Comparison of ENCODE assay signal across 1 cellular context in the genomic region with DNA sequence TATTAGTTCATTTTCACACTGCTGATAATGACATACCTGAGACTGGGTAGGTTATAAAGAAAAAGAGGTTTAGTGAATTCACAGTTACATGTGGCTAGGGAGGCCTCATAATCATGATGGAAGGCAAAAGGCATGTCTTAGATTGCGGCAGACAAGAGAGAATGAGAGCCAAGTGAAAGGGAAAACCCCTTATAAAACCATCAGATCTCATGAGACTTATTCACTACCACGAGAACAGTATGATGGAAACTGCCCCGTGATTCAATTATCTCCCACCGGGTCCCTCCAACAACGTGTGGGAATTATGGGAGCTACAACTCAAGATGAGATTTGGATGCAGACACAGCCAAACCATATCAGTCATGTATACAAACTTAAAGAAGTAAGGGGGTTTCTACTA.
TF ChIP-seq lines count a peak whose summit lies in the region.

No MANE protein-coding gene starts in this region.

TF ChIP-seq in K562, 482 proteins besides CTCF, POLR2A, EP300 and RAD21 (continued from another document):
- TF ChIP-seq, protein P1, sequence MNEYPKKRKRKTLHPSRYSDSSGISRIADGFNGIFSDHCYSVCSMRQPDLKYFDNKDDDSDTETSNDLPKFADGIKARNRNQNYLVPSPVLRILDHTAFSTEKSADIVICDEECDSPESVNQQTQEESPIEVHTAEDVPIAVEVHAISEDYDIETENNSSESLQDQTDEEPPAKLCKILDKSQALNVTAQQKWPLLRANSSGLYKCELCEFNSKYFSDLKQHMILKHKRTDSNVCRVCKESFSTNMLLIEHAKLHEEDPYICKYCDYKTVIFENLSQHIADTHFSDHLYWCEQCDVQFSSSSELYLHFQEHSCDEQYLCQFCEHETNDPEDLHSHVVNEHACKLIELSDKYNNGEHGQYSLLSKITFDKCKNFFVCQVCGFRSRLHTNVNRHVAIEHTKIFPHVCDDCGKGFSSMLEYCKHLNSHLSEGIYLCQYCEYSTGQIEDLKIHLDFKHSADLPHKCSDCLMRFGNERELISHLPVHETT (CRISPR knock-in tag; conservative IDR thresholded peaks at IDR 0.05 in 1 of 2, IDR thresholded peaks at IDR 0.05 in 1 of 2) = no peak
- TF ChIP-seq ZFP1 (CRISPR knock-in tag; IDR thresholded peaks at IDR 0.05) (no peak), HEY1 (CRISPR knock-in tag; IDR thresholded peaks at IDR 0.05; ENCODE audit: borderline replicate concordance) (no peak), ZNF253 (CRISPR knock-in tag; conservative IDR thresholded peaks at IDR 0.05) (no peak), ZNF384 (IDR thresholded peaks at IDR 0.05; ENCODE audit: low read depth, low read length) (no peak), CHD2 (IDR thresholded peaks at IDR 0.05; ENCODE audit: low read depth, low read length) (0 out of 2 replicates have a peak, but pooled peaks have one; percentile 52), ELF1 (tag; IDR thresholded peaks at IDR 0.05) (no peak), ZSCAN29 (IDR thresholded peaks at IDR 0.05) (no peak), PHB (CRISPR knock-in tag; IDR thresholded peaks at IDR 0.05) (no peak), ZNF23 (CRISPR knock-in tag; IDR thresholded peaks at IDR 0.05) (no peak)
- TF ChIP-seq, protein P2, sequence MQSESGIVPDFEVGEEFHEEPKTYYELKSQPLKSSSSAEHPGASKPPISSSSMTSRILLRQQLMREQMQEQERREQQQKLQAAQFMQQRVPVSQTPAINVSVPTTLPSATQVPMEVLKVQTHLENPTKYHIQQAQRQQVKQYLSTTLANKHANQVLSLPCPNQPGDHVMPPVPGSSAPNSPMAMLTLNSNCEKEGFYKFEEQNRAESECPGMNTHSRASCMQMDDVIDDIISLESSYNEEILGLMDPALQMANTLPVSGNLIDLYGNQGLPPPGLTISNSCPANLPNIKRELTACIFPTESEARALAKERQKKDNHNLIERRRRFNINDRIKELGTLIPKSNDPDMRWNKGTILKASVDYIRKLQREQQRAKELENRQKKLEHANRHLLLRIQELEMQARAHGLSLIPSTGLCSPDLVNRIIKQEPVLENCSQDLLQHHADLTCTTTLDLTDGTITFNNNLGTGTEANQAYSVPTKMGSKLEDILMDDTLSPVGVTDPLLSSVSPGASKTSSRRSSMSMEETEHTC (IDR thresholded peaks at IDR 0.05) = no peak
TF ChIP-seq in K562: peak in this region for 2.
